16 cellular contexts compared by ENCODE assay signal in the genomic region with DNA sequence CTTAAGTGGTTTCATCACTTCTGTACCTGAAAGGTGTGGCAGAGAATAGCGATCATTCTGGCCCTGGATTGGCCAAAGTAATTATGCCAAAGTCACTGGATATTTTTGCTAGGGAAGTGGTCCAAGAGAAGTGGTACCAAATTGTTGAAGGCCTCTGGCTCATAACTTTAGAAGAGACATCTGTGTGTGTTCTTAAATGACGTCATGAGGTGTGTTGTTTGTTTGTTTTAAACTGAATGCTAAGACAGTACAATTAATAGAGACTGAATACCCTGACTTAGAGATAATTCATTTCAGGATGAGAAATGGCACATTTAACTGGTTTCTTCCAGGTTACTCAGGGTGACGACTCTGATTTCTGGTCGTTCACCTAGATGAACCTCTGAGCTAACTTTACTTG. TPM values are rescaled to one million over a fixed set of nuclear protein-coding genes. Genes with fewer than 3 reads are reported as not detected.
DNase-seq lines count a peak whose midpoint lies in the region; ATAC-seq, FAIRE-seq and TF ChIP-seq lines count a peak whose summit lies in the region.
"Had no signal": no experiment of that assay in that cellular context is flagged by ENCODE, and none has a peak within 500 bp of the region (broad histone marks: within the 10 kb centered on the region; RNA-seq: fewer than 3 reads in every experiment).

No MANE protein-coding gene starts in this region.

- intact Hi-C loops in activated CD4-positive, alpha-beta T cell treated with anti-CD3 and anti-CD28 coated beads for 36 hours (cut with DNase I, micrococcal nuclease): no loop called here

- no peak for FAIRE-seq in RCC 7860 (lab: Jason Lieb, UNC)
- FAIRE-seq: A549, kidney, pancreas had no signal

- no peak overlapping the region for H3K4me3 Mint-ChIP-seq in activated CD4-positive, alpha-beta T cell treated with anti-CD3 and anti-CD28 coated beads for 36 hours
- no peak overlapping the region for H3K4me3 Mint-ChIP-seq in chondrocyte (ENCODE audit: unreplicated experiment)
- no peak overlapping the region for H3K4me3 Mint-ChIP-seq in progenitor cell of endocrine pancreas (ENCODE audit: low read depth)

- no peak overlapping the region for H3K9ac ChIP-seq in Karpas-422 (ENCODE audit: low read length)

- no peak for TF ChIP-seq CTCF in chondrocyte (IDR thresholded peaks at IDR 0.05)
- TF ChIP-seq CTCF in progenitor cell of endocrine pancreas (IDR thresholded peaks at IDR 0.05; ENCODE audit: unreplicated experiment): no peak

- H3K4me2 ChIP-seq in Karpas-422 (ENCODE audit: low read depth, low read length, poor library complexity, severe bottlenecking): peak overlapping the region; percentile 24

- peaks cover 47% of the 10 kb centered on the region for H3K4me1 ChIP-seq in Karpas-422 (ENCODE audit: low read length)

- H3K9me2 ChIP-seq in Karpas-422 (replicated peaks; ENCODE audit: insufficient read depth, low read length): no peaks in the 10 kb centered on the region

- H3K9me3 ChIP-seq in Karpas-422 (ENCODE audit: low read length): no peaks in the 10 kb centered on the region
- H3K9me3 ChIP-seq: A549, pancreas, transverse colon had no signal

- no peak for DNase-seq in activated CD4-positive, alpha-beta T cell treated with anti-CD3 and anti-CD28 coated beads for 36 hours
- no peak for DNase-seq in activated CD4-positive, alpha-beta T cell treated with anti-CD3 and anti-CD28 coated beads, Interleukin-2, amount 50 U/mL, for 4 hours
- DNase-seq in Karpas-422 (no peak), chondrocyte (ENCODE audit: low spot score) (no peak), progenitor cell of endocrine pancreas (ENCODE audit: low spot score, unreplicated experiment) (no peak), RCC 7860 (ENCODE audit: low spot score) (no peak), GM19240 (ENCODE audit: insufficient read length, low spot score) (no peak)
- DNase-seq: KBM-7, kidney, NCI-H1436, pancreas, transverse colon had no signal

- POLR2A ChIA-PET in activated CD4-positive, alpha-beta T cell treated with anti-CD3 and anti-CD28 coated beads for 36 hours (lab: Charles Lee): interaction anchor here (0.6 kb wide), 1 partner anchor 38 kb away, joined by 5 read pairs; no protein-coding TSS in a partner anchor

- H3K27ac Mint-ChIP-seq in activated CD4-positive, alpha-beta T cell treated with anti-CD3 and anti-CD28 coated beads for 36 hours: peak overlapping the region; percentile 16
- H3K27ac Mint-ChIP-seq in chondrocyte (ENCODE audit: unreplicated experiment) (peak overlapping the region; percentile 13), progenitor cell of endocrine pancreas (peak overlapping the region; percentile 9)

- peaks cover 21% of the 10 kb centered on the region; the same call in 1 of the 2 replicates for H3K36me3 ChIP-seq in Karpas-422 (ENCODE audit: insufficient read depth, low read length)
- H3K36me3 ChIP-seq: cardiac muscle cell, pancreas, transverse colon had no signal

- no peak for ATAC-seq in activated CD4-positive, alpha-beta T cell treated with anti-CD3 and anti-CD28 coated beads for 36 hours
- ATAC-seq in HG02759 (IDR thresholded peaks at IDR 0.05; ENCODE audit: unreplicated experiment): no peak
- ATAC-seq: A549, pancreas had no signal

- no peaks in the 10 kb centered on the region for H3K27me3 Mint-ChIP-seq in activated CD4-positive, alpha-beta T cell treated with anti-CD3 and anti-CD28 coated beads for 36 hours
- H3K27me3 Mint-ChIP-seq in chondrocyte (ENCODE audit: low read depth) (no peaks in the 10 kb centered on the region), progenitor cell of endocrine pancreas (no peaks in the 10 kb centered on the region)

- H3K27ac ChIP-seq in Karpas-422 (ENCODE audit: low read length): no peak overlapping the region
- H3K27ac ChIP-seq: A549, cardiac muscle cell, pancreas, skin epidermis, transverse colon had no signal

- H3K9me3 Mint-ChIP-seq in activated CD4-positive, alpha-beta T cell treated with anti-CD3 and anti-CD28 coated beads for 36 hours (ENCODE audit: low read depth): peaks cover 3% of the 10 kb centered on the region
- H3K9me3 Mint-ChIP-seq in chondrocyte (ENCODE audit: low read depth) (peaks cover 4% of the 10 kb centered on the region), progenitor cell of endocrine pancreas (ENCODE audit: low read depth) (no peaks in the 10 kb centered on the region)

- H3K36me3 Mint-ChIP-seq in activated CD4-positive, alpha-beta T cell treated with anti-CD3 and anti-CD28 coated beads for 36 hours (ENCODE audit: low read depth): peaks cover 53% of the 10 kb centered on the region
- H3K36me3 Mint-ChIP-seq in chondrocyte (ENCODE audit: low read depth): no peaks in the 10 kb centered on the region
- peaks cover 9% of the 10 kb centered on the region for H3K36me3 Mint-ChIP-seq in progenitor cell of endocrine pancreas (ENCODE audit: insufficient read depth)

- H3K79me2 ChIP-seq in Karpas-422 (ENCODE audit: low read length): peaks cover 82% of the 10 kb centered on the region

- no peaks in the 10 kb centered on the region for H3K27me3 ChIP-seq in Karpas-422 (ENCODE audit: low read length)
- H3K27me3 ChIP-seq: cardiac muscle cell, pancreas, transverse colon had no signal

- H3K4me1 Mint-ChIP-seq in activated CD4-positive, alpha-beta T cell treated with anti-CD3 and anti-CD28 coated beads for 36 hours: peaks cover 67% of the 10 kb centered on the region
- peaks cover 61% of the 10 kb centered on the region for H3K4me1 Mint-ChIP-seq in chondrocyte (ENCODE audit: low read depth)
- H3K4me1 Mint-ChIP-seq in progenitor cell of endocrine pancreas (ENCODE audit: low read depth): peaks cover 23% of the 10 kb centered on the region

- peaks cover 42% of the 10 kb centered on the region for H4K20me1 ChIP-seq in Karpas-422 (ENCODE audit: insufficient read depth, low read depth, low read length)

- H2AFZ ChIP-seq in Karpas-422 (ENCODE audit: low read length): no peak overlapping the region

- H3K4me3 ChIP-seq in Karpas-422 (ENCODE audit: low read length): no peak overlapping the region
- H3K4me3 ChIP-seq: A549, cardiac muscle cell, pancreas, skin epidermis, transverse colon had no signal

- CTCF ChIA-PET in activated CD4-positive, alpha-beta T cell treated with anti-CD3 and anti-CD28 coated beads for 36 hours (lab: Charles Lee): no interaction called here

RNA-seq across cellular contexts. Expression of a gene that starts 3.3 kb away (rescaled TPM):
- total RNA-seq in activated CD4-positive, alpha-beta T cell treated with anti-CD3 and anti-CD28 coated beads for 36 hours: 10 to 100 TPM; 43.9 to 54.5 TPM
- total RNA-seq in Karpas-422 (2014; rRNA removed; shearing (Covaris generic); ENCODE audit: low replicate concordance): 11.1 and 12.8 TPM in 2 replicates
- total RNA-seq in chondrocyte (48.2 to 55.3 TPM (median 53.3 TPM) in 3 replicates), progenitor cell of endocrine pancreas (53.8 and 56.3 TPM in 2 replicates)
